In the genomic region with DNA sequence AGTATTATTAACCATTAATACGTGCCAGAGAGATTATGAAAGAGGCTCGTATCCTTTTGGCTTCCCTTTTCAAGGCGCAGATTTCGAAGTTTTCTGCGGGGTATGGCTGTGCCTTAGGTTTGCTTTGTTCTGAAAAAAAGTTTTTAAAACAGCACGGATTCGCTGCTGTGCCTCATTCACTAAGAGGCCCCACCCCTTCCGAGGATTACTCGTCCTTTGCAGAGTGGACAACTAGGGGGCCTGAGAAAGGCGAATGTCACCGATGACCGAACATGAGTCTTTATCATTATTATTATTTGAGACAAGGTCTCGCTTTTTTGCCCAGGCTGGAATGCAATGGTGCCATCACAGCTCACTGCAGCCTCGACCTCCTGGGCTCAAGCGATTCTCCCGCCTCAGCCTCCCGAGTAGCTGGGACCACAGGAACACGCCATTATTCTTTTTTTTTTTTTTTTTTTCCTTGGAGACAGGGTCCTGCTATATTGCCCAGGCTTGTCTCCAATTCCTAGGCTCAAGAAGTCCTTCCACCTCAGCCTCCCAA, we compare ENCODE assay signal across 8 cellular contexts. TPM values are rescaled to one million over a fixed set of nuclear protein-coding genes. Genes with fewer than 3 reads are reported as not detected.
DNase-seq lines count a peak whose midpoint lies in the region; ATAC-seq and TF ChIP-seq lines count a peak whose summit lies in the region.

No MANE protein-coding gene starts in this region.

- DNase-seq in BE2C (peak; percentile 50), SW 1271 (lab: John Stamatoyannopoulos, UW) (peak; percentile 55 to 78), dorsolateral prefrontal cortex (peak in 6 of 10 donors; percentile 22 to 48 (median 35))

- 0 out of 2 replicates have a peak, but pooled peaks cover 4% of the 10 kb centered on the region for H3K36me3 ChIP-seq in BE2C
- peaks cover 0 to 4% (median under 1%) of the 10 kb centered on the region in 4 donors for H3K36me3 ChIP-seq in liver (ENCODE audit: control insufficient read depth in 4 of 4, insufficient read depth in 3 of 4, low read depth in 1 of 4, low read length in 3 of 4)
- H3K36me3 ChIP-seq in stomach smooth muscle (ENCODE audit: control insufficient read depth in 2 of 2, insufficient read depth in 2 of 2, low read length in 2 of 2) = peaks cover 4 to 6% of the 10 kb centered on the region in 2 donors

- 8% methylated on average over 18 of the region's 18 CpGs for WGBS in liver

- H3K27me3 ChIP-seq in BE2C (no peaks in the 10 kb centered on the region), dorsolateral prefrontal cortex (no peaks in the 10 kb centered on the region), liver (ENCODE audit: control insufficient read depth in 4 of 4, insufficient read depth in 4 of 4, low read length in 3 of 4) (no peaks in the 10 kb centered on the region), stomach smooth muscle (ENCODE audit: control insufficient read depth in 1 of 2, insufficient read depth in 2 of 2, low read length in 2 of 2) (no peaks in the 10 kb centered on the region)

- TF ChIP-seq RAD21 in liver (IDR thresholded peaks at IDR 0.05) = no peak

- peak overlapping the region; percentile 95 for H3K4me3 ChIP-seq in BE2C (ENCODE audit: low read depth, low read length)
- H3K4me3 ChIP-seq in dorsolateral prefrontal cortex = peak overlapping the region; percentile 51 to 99 (median 90)
- H3K4me3 ChIP-seq in liver (ENCODE audit: low read depth in 1 of 3, low read length in 3 of 3) = peak overlapping the region; percentile 74 to 90 (median 88)
- peak overlapping the region; percentile 87 to 97 for H3K4me3 ChIP-seq in stomach smooth muscle (ENCODE audit: low read length in 2 of 2)

- H3K27ac ChIP-seq in dorsolateral prefrontal cortex (peak overlapping the region; percentile 69 to 98 (median 94)), liver (ENCODE audit: low read depth in 1 of 2, low read length in 2 of 2) (peak overlapping the region; percentile 82 to 96), stomach smooth muscle (ENCODE audit: low read length) (peak overlapping the region; percentile 93)

- peak; percentile 11 for ATAC-seq in GM18502 (IDR thresholded peaks at IDR 0.05; ENCODE audit: poor library complexity, unreplicated experiment)
- ATAC-seq in HG03432 (IDR thresholded peaks at IDR 0.05; ENCODE audit: unreplicated experiment) = peak; percentile 29
- ATAC-seq in GM21786 (IDR thresholded peaks at IDR 0.05; ENCODE audit: unreplicated experiment) = no peak

- H3K9me3 ChIP-seq in BE2C = no peaks in the 10 kb centered on the region
- no peaks in the 10 kb centered on the region for H3K9me3 ChIP-seq in liver (ENCODE audit: control insufficient read depth in 4 of 4, low read length in 3 of 4)
- H3K9me3 ChIP-seq in stomach smooth muscle (ENCODE audit: control insufficient read depth in 2 of 2, low read length in 2 of 2) = no peaks in the 10 kb centered on the region

- H3K4me1 ChIP-seq in BE2C (no peaks in the 10 kb centered on the region), liver (ENCODE audit: control insufficient read depth in 4 of 4, insufficient read depth in 4 of 4, low read length in 3 of 4) (peaks cover 0 to 14% (median 2%) of the 10 kb centered on the region in 4 donors), stomach smooth muscle (ENCODE audit: control insufficient read depth, insufficient read depth, low read length) (peaks cover 6% of the 10 kb centered on the region)

- intact Hi-C loops in dorsolateral prefrontal cortex (cut with DNase I) = loop anchor here (2.0 to 5.0 kb wide), 4 partner anchors 31 to 444 kb away; partner anchors contain the start of genes LACTB (in 1 of the 2) and RAB8B (in 1 of the 2)

- H3K9ac ChIP-seq in liver (ENCODE audit: low read depth in 1 of 2, low read length in 2 of 2) = peak overlapping the region; percentile 75 to 95
- H3K9ac ChIP-seq in stomach smooth muscle (ENCODE audit: low read length in 2 of 2) = peak overlapping the region; percentile 80 to 90

- TF ChIP-seq CTCF in BE2C (IDR thresholded peaks at IDR 0.05; ENCODE audit: low read depth, low read length) = peak; percentile 19; the same call in 1 of the 2 replicates
- TF ChIP-seq CTCF in dorsolateral prefrontal cortex (IDR thresholded peaks at IDR 0.05 in 54 of 56, conservative IDR thresholded peaks at IDR 0.05 in 2 of 56; ENCODE audit: low read depth in 1 of 56, partially characterized antibody in 56 of 56) = peak in 3 of 56 donors; percentile 15 to 31 (median 21)
- no peak for TF ChIP-seq CTCF in liver (IDR thresholded peaks at IDR 0.05; ENCODE audit: low read depth, low read length, missing input control)

TF ChIP-seq in liver, 16 proteins besides CTCF, POLR2A, EP300 and RAD21:
- TF ChIP-seq TAF1 (conservative IDR thresholded peaks at IDR 0.05) (no peak), RXRA (IDR thresholded peaks at IDR 0.05) (no peak), SP1 (IDR thresholded peaks at IDR 0.05) (no peak), MAX (IDR thresholded peaks at IDR 0.05) (no peak), YY1 (IDR thresholded peaks at IDR 0.05) (no peak), ATF3 (IDR thresholded peaks at IDR 0.05) (no peak), NR2F2 (IDR thresholded peaks at IDR 0.05) (no peak), HNF4G (IDR thresholded peaks at IDR 0.05) (no peak), FOXA2 (IDR thresholded peaks at IDR 0.05) (no peak), GABPA (IDR thresholded peaks at IDR 0.05 in 1 of 2, conservative IDR thresholded peaks at IDR 0.05 in 1 of 2) (no peak), HNF4A (conservative IDR thresholded peaks at IDR 0.05) (no peak), JUND (IDR thresholded peaks at IDR 0.05) (no peak), EGR1 (IDR thresholded peaks at IDR 0.05; ENCODE audit: low read depth in 2 of 2) (no peak), FOXA1 (IDR thresholded peaks at IDR 0.05) (no peak)
- TF ChIP-seq, protein P1, sequence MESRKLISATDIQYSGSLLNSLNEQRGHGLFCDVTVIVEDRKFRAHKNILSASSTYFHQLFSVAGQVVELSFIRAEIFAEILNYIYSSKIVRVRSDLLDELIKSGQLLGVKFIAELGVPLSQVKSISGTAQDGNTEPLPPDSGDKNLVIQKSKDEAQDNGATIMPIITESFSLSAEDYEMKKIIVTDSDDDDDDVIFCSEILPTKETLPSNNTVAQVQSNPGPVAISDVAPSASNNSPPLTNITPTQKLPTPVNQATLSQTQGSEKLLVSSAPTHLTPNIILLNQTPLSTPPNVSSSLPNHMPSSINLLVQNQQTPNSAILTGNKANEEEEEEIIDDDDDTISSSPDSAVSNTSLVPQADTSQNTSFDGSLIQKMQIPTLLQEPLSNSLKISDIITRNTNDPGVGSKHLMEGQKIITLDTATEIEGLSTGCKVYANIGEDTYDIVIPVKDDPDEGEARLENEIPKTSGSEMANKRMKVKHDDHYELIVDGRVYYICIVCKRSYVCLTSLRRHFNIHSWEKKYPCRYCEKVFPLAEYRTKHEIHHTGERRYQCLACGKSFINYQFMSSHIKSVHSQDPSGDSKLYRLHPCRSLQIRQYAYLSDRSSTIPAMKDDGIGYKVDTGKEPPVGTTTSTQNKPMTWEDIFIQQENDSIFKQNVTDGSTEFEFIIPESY (IDR thresholded peaks at IDR 0.05) = no peak
- TF ChIP-seq, protein P2, sequence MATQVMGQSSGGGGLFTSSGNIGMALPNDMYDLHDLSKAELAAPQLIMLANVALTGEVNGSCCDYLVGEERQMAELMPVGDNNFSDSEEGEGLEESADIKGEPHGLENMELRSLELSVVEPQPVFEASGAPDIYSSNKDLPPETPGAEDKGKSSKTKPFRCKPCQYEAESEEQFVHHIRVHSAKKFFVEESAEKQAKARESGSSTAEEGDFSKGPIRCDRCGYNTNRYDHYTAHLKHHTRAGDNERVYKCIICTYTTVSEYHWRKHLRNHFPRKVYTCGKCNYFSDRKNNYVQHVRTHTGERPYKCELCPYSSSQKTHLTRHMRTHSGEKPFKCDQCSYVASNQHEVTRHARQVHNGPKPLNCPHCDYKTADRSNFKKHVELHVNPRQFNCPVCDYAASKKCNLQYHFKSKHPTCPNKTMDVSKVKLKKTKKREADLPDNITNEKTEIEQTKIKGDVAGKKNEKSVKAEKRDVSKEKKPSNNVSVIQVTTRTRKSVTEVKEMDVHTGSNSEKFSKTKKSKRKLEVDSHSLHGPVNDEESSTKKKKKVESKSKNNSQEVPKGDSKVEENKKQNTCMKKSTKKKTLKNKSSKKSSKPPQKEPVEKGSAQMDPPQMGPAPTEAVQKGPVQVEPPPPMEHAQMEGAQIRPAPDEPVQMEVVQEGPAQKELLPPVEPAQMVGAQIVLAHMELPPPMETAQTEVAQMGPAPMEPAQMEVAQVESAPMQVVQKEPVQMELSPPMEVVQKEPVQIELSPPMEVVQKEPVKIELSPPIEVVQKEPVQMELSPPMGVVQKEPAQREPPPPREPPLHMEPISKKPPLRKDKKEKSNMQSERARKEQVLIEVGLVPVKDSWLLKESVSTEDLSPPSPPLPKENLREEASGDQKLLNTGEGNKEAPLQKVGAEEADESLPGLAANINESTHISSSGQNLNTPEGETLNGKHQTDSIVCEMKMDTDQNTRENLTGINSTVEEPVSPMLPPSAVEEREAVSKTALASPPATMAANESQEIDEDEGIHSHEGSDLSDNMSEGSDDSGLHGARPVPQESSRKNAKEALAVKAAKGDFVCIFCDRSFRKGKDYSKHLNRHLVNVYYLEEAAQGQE (IDR thresholded peaks at IDR 0.05) = no peak
TF ChIP-seq in liver: peak in this region for 0.

RNA-seq across cellular contexts. Expression of gene RPS27L, which starts 0.7 kb away (rescaled TPM):
- polyA plus RNA-seq in BE2C (2012; ENCODE audit: insufficient read depth, insufficient read length, low read depth) = 17.8 TPM
- total RNA-seq in dorsolateral prefrontal cortex (10 to 100 TPM; 35.0 to 86.0 (median 57.2) TPM), liver (10 to 100 TPM in 1 of 2 donors, 1 to 10 TPM in 1; 9.8 to 41.1 TPM)
- 100 to 1,000 TPM in 1 of 2 donors, 10 to 100 TPM in 1; 40.3 to 184 TPM for polyA plus RNA-seq in liver

RNA-seq across cellular contexts. Expression of gene RAB8B, which starts 31.4 kb away (rescaled TPM):
- 5.5 TPM for polyA plus RNA-seq in BE2C (2012; ENCODE audit: insufficient read depth, insufficient read length, low read depth)
- 10 to 100 TPM; 22.5 to 54.3 (median 36.0) TPM for total RNA-seq in dorsolateral prefrontal cortex
- total RNA-seq in liver = 10 to 100 TPM in 1 of 2 donors, 1 to 10 TPM in 1; 9.9 to 26.5 TPM
- polyA plus RNA-seq in liver = 1 to 10 TPM; 3.8 to 5.2 TPM

RNA-seq across cellular contexts. Expression of gene LACTB, which starts 36.3 kb away (rescaled TPM):
- 6.9 TPM for polyA plus RNA-seq in BE2C (2012; ENCODE audit: insufficient read depth, insufficient read length, low read depth)
- total RNA-seq in dorsolateral prefrontal cortex (10 to 100 TPM in 70 of 120 experiments, 1 to 10 TPM in 50; 6.5 to 17.1 (median 10.3) TPM), liver (10 to 100 TPM; 13.2 to 19.7 TPM)
- polyA plus RNA-seq in liver = 10 to 100 TPM; 18.5 to 25.3 TPM
